ENCODE assay signal across 1 cellular context in genomic region chr12:109995703-109996482, GRCh38.
TF ChIP-seq lines count a peak whose summit lies in the region.

Gene GIT2, minus strand, starts transcription at chr12:109996368. Its CDS starts 144 bp downstream, at chr12:109996224.

TF ChIP-seq in K562, 482 proteins besides CTCF, POLR2A, EP300 and RAD21 (continued from another document):
- TF ChIP-seq RNF219 (CRISPR knock-in tag; IDR thresholded peaks at IDR 0.05), result no peak
- no peak for TF ChIP-seq ZNF77 (CRISPR knock-in tag; IDR thresholded peaks at IDR 0.05)
- no peak for TF ChIP-seq ILF3 (IDR thresholded peaks at IDR 0.05; ENCODE audit: borderline replicate concordance)
- TF ChIP-seq PTBP1 (IDR thresholded peaks at IDR 0.05; ENCODE audit: low read depth, low read length), result no peak
- TF ChIP-seq POLR2AphosphoS5 (IDR thresholded peaks at IDR 0.05; ENCODE audit: control insufficient read depth, insufficient read depth, low read depth, low read length), result peak; percentile 62; the same call in 1 of the 2 replicates
- no peak for TF ChIP-seq SRSF7 (optimal IDR thresholded peaks at IDR 0.05; ENCODE audit: low read depth, low read length)
- TF ChIP-seq NCOA6 (IDR thresholded peaks at IDR 0.05), result no peak; the same call in 1 of the 2 replicates
- TF ChIP-seq U2AF1 (optimal IDR thresholded peaks at IDR 0.05; ENCODE audit: low read depth, low read length), result no peak
- no peak for TF ChIP-seq XRCC3 (IDR thresholded peaks at IDR 0.05)
- TF ChIP-seq IFI16 (CRISPR knock-in tag; IDR thresholded peaks at IDR 0.05), result no peak
- TF ChIP-seq THRA (IDR thresholded peaks at IDR 0.05), result no peak
- TF ChIP-seq ZNF347 (CRISPR knock-in tag; IDR thresholded peaks at IDR 0.05; ENCODE audit: low read depth), result no peak
- peak; percentile 89 for TF ChIP-seq GABPA (tag; conservative IDR thresholded peaks at IDR 0.05; ENCODE audit: low read depth)
- no peak for TF ChIP-seq ZC3H4 (CRISPR knock-in tag; IDR thresholded peaks at IDR 0.05; ENCODE audit: borderline replicate concordance)
- TF ChIP-seq KDM5B (IDR thresholded peaks at IDR 0.05; ENCODE audit: insufficient replicate concordance, low read depth, low read length), result peak; percentile 37
- TF ChIP-seq HDAC3 (IDR thresholded peaks at IDR 0.05; ENCODE audit: borderline replicate concordance, partially characterized antibody), result no peak
- TF ChIP-seq ZFP1 (CRISPR knock-in tag; IDR thresholded peaks at IDR 0.05), result no peak
- no peak for TF ChIP-seq FOXJ3 (CRISPR knock-in tag; IDR thresholded peaks at IDR 0.05)
- no peak for TF ChIP-seq ZNF282 (CRISPR knock-in tag; IDR thresholded peaks at IDR 0.05)
- TF ChIP-seq NCOR1 (IDR thresholded peaks at IDR 0.05), result no peak
- peak; percentile 44; the same call in 1 of the 2 replicates for TF ChIP-seq CTBP1 (IDR thresholded peaks at IDR 0.05; ENCODE audit: borderline replicate concordance)
- TF ChIP-seq OTX1 (CRISPR knock-in tag; IDR thresholded peaks at IDR 0.05), result no peak
- no peak for TF ChIP-seq COPS2 (conservative IDR thresholded peaks at IDR 0.05)
- no peak for TF ChIP-seq SREBF2 (CRISPR knock-in tag; IDR thresholded peaks at IDR 0.05)
- no peak; the same call in 1 of the 2 replicates for TF ChIP-seq NFIC (IDR thresholded peaks at IDR 0.05)
- no peak for TF ChIP-seq FOXA3 (CRISPR knock-in tag; conservative IDR thresholded peaks at IDR 0.05 in 1 of 2, IDR thresholded peaks at IDR 0.05 in 1 of 2)
- TF ChIP-seq PYGO2 (tag; IDR thresholded peaks at IDR 0.05), result no peak
- TF ChIP-seq NBN (IDR thresholded peaks at IDR 0.05; ENCODE audit: low read depth), result no peak
- TF ChIP-seq KDM2B (CRISPR knock-in tag; IDR thresholded peaks at IDR 0.05), result no peak
- no peak for TF ChIP-seq ZNF239 (CRISPR knock-in tag; IDR thresholded peaks at IDR 0.05)
- TF ChIP-seq FOXJ2 (tag; IDR thresholded peaks at IDR 0.05), result no peak
- no peak for TF ChIP-seq NONO (IDR thresholded peaks at IDR 0.05; ENCODE audit: low read depth in 2 of 2, low read length in 1 of 2)
- peak; percentile 49 for TF ChIP-seq EGR1 (conservative IDR thresholded peaks at IDR 0.05)
- no peak for TF ChIP-seq ZNF584 (CRISPR knock-in tag; IDR thresholded peaks at IDR 0.05; ENCODE audit: low read depth)
- 0 out of 2 replicates have a peak, but pooled peaks have one; percentile 56 for TF ChIP-seq MTA3 (IDR thresholded peaks at IDR 0.05; ENCODE audit: borderline replicate concordance)
